In genomic region chr20:23890867-23891266, GRCh38 we compare ENCODE assay signal across 1 cellular context. TPM values are rescaled to one million over a fixed set of nuclear protein-coding genes. Genes with fewer than 3 reads are reported as not detected.
"Had no signal": no experiment of that assay in that cellular context is flagged by ENCODE, and none has a peak within 500 bp of the region (broad histone marks: within the 10 kb centered on the region; RNA-seq: fewer than 3 reads in every experiment).

No MANE protein-coding gene starts in this region.

RNA-seq across cellular contexts. Expression of gene CST5, which starts 11.3 kb away (rescaled TPM):
- total RNA-seq: G401 had no signal
